ENCODE assay signal across 14 cellular contexts in the genomic region with DNA sequence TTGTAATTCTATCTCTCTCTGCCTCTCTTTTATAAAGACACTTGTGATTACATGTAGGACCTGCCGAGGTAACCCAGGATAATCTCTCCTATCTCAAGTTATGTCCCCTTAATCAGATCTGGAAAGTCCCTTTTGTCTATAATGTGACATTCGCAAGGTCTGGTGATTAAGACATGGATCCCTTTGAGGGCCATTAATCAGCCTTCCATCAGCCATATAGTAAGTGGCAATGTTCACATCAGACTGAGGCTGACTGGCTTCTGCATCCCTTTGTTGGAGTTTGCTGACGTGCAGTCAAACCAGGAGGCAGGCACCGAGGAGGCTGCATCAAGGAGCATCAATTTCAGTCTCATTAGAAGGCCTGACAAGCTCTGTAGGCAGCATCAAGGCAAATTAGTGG.
A peak's percentile ranks its signal among the peaks of the same experiment; 100 is the strongest.
DNase-seq lines count a peak whose midpoint lies in the region; ATAC-seq and TF ChIP-seq lines count a peak whose summit lies in the region.
"Had no signal": no experiment of that assay in that cellular context is flagged by ENCODE, and none has a peak within 500 bp of the region (broad histone marks: within the 10 kb centered on the region; RNA-seq: fewer than 3 reads in every experiment).

No MANE protein-coding gene starts in this region.

- no peak overlapping the region for H2AK9ac ChIP-seq in IMR-90 (replicated peaks; ENCODE audit: low read depth, low read length, poor library complexity)

- BruUV-seq in IMR-90 (replicated peaks; lab: Mats Ljungman, UMichigan), result no TSS peak

- H3K14ac ChIP-seq in IMR-90 (replicated peaks; ENCODE audit: low read depth, low read length), result 0 out of 2 replicates have a peak overlapping the region, but pooled peaks have one; percentile 11

- H4K8ac ChIP-seq in IMR-90 (ENCODE audit: low read depth in 2 of 2, low read length in 2 of 2), result no peak overlapping the region

- in situ Hi-C loops in IMR-90 (cut with MboI; ENCODE audit: low sequenced_read_pairs), result no loop called here

- dilution Hi-C loops in IMR-90 (cut with HindIII; ENCODE audit: low sequenced_read_pairs, unreplicated experiment), result no loop called here

- H2AK5ac ChIP-seq in IMR-90 (ENCODE audit: low read depth, low read length), result no peak overlapping the region

- TF ChIP-seq POLR2A in IMR-90 (IDR thresholded peaks at IDR 0.05; ENCODE audit: low read depth, low read length), result no peak

- no peak overlapping the region for H3K4me3 Mint-ChIP-seq in natural killer cell
- H3K4me3 Mint-ChIP-seq: CD4-positive, alpha-beta memory T cell; H9 had no signal

- peaks cover 6% of the 10 kb centered on the region; the same call in 1 of the 2 replicates for H3K9me1 ChIP-seq in IMR-90 (ENCODE audit: insufficient read depth, low read length)

- H3K18ac ChIP-seq in IMR-90 (ENCODE audit: low read depth, low read length), result no peak overlapping the region

- H3K9ac ChIP-seq in IMR-90 (ENCODE audit: low read depth, low read length), result no peak overlapping the region

- no peaks in the 10 kb centered on the region for H3K27me3 ChIP-seq in IMR-90 (ENCODE audit: control insufficient read depth, insufficient read depth, low read length)

- POLR2A ChIA-PET in IMR-90 (lab: Charles Lee; ENCODE audit: unreplicated experiment), result no interaction called here

- no peak overlapping the region for H4K91ac ChIP-seq in IMR-90 (ENCODE audit: insufficient read depth, low read depth, low read length)

- H3K27me3 Mint-ChIP-seq in natural killer cell (ENCODE audit: low read depth in 2 of 2), result no peaks in the 10 kb centered on the region
- H3K27me3 Mint-ChIP-seq: CD4-positive, alpha-beta memory T cell had no signal

- no peak overlapping the region for H3K4me2 ChIP-seq in IMR-90 (ENCODE audit: low read depth, low read length)

- no peak overlapping the region for H3K56ac ChIP-seq in IMR-90 (ENCODE audit: extremely low read depth, insufficient read depth, low read length)

- no peak overlapping the region for H2AFZ ChIP-seq in IMR-90 (replicated peaks; ENCODE audit: low read length, poor library complexity)

- TF ChIP-seq CTCF in IMR-90 (conservative IDR thresholded peaks at IDR 0.05; ENCODE audit: low read depth, low read length), result no peak
- TF ChIP-seq CTCF in natural killer cell (IDR thresholded peaks at IDR 0.05), result no peak

- H3K36me3 Mint-ChIP-seq in natural killer cell, result peaks cover 3% of the 10 kb centered on the region

- no peak overlapping the region for H3K27ac Mint-ChIP-seq in natural killer cell
- H3K27ac Mint-ChIP-seq: CD4-positive, alpha-beta memory T cell; H9 had no signal

- no peak overlapping the region for H2BK15ac ChIP-seq in IMR-90 (ENCODE audit: low read depth, low read length)

- no peak for DNase-seq in IMR-90
- peak; percentile 95 for DNase-seq in SK-N-DZ (ENCODE audit: low spot score)
- DNase-seq in left kidney (ENCODE audit: low read depth, low spot score), result peak; percentile 86
- no peak for DNase-seq in natural killer cell
- no peak for DNase-seq in activated naive CD4-positive, alpha-beta T cell (lab: John Stamatoyannopoulos, UW)
- DNase-seq: ACHN, Calu3, DMS79 treated with DMSO at 0.1 percent for 48 hours, GF-D8, H9 had no signal

- no peak overlapping the region for H2BK120ac ChIP-seq in IMR-90 (ENCODE audit: low read depth, low read length)

- no peaks in the 10 kb centered on the region; the same call in 1 of the 2 replicates for H3K36me3 ChIP-seq in IMR-90 (ENCODE audit: control insufficient read depth, insufficient read depth, low read length)

- H3K23ac ChIP-seq in IMR-90 (ENCODE audit: low read depth, low read length), result no peak overlapping the region

- no peak overlapping the region for H3K4ac ChIP-seq in IMR-90 (ENCODE audit: low read depth, low read length)

- intact Hi-C loops in IMR-90 (cut with micrococcal nuclease) (loop anchor here (5.0 kb wide), 1 partner anchor 214 kb away; no protein-coding TSS in a partner anchor), natural killer cell (cut with micrococcal nuclease) (no loop called here)

- no peak overlapping the region for H2BK5ac ChIP-seq in IMR-90 (ENCODE audit: low read depth, low read length, poor library complexity, severe bottlenecking)

- ATAC-seq in IMR-90 (ENCODE audit: low read depth) (no peak), natural killer cell (no peak), GM18861 (IDR thresholded peaks at IDR 0.05; ENCODE audit: unreplicated experiment) (no peak), GM18517 (IDR thresholded peaks at IDR 0.05; ENCODE audit: unreplicated experiment) (no peak)

- no peaks in the 10 kb centered on the region for H3K9me3 ChIP-seq in IMR-90 (ENCODE audit: control insufficient read depth, insufficient read depth, low read length)

- no peak overlapping the region for H3K4me3 ChIP-seq in IMR-90 (ENCODE audit: insufficient read depth, low read depth, low read length)

- peak overlapping the region; percentile 15; the same call in 1 of the 2 replicates for H2BK20ac ChIP-seq in IMR-90 (ENCODE audit: low read depth, low read length)

- H4K20me1 ChIP-seq in IMR-90 (ENCODE audit: insufficient read depth, low read length), result no peaks in the 10 kb centered on the region

- no CpG with 5 or more reads among the region's 4 CpGs for WGBS in IMR-90 (ENCODE audit: extremely low coverage in 2 of 2, insufficient read length in 1 of 2), 2 experiments

- CTCF ChIA-PET in IMR-90 (lab: Yijun Ruan, JAX), result no interaction called here

- TF ChIP-seq RAD21 in IMR-90 (IDR thresholded peaks at IDR 0.05; ENCODE audit: low read length), result no peak

- H4K5ac ChIP-seq in IMR-90 (ENCODE audit: low read depth, low read length), result no peak overlapping the region

- H3K4me1 Mint-ChIP-seq in natural killer cell, result peaks cover 0 to 5% of the 10 kb centered on the region in 2 donors

- no peaks in the 10 kb centered on the region for H3K79me1 ChIP-seq in IMR-90 (ENCODE audit: low read depth in 1 of 2, low read length in 2 of 2)

- no peak overlapping the region for H3K27ac ChIP-seq in IMR-90 (ENCODE audit: insufficient read depth, low read length)
- H3K27ac ChIP-seq: C4-2B had no signal

- H3K4me1 ChIP-seq in IMR-90 (ENCODE audit: control insufficient read depth, insufficient read depth, low read length), result no peaks in the 10 kb centered on the region; the same call in 1 of the 2 replicates

- H3K9me3 Mint-ChIP-seq in natural killer cell, result peaks cover 3 to 5% of the 10 kb centered on the region in 2 donors

TF ChIP-seq in IMR-90, 13 proteins besides CTCF, POLR2A, EP300 and RAD21:
- TF ChIP-seq SMC3 (IDR thresholded peaks at IDR 0.05; ENCODE audit: low read depth, low read length) (no peak), FOS (IDR thresholded peaks at IDR 0.05; ENCODE audit: low read depth, low read length) (no peak), NFE2L2 (IDR thresholded peaks at IDR 0.05; ENCODE audit: low read depth, low read length) (no peak), CEBPB (IDR thresholded peaks at IDR 0.05; ENCODE audit: low read depth, low read length) (no peak), MAFK (IDR thresholded peaks at IDR 0.05; ENCODE audit: low read depth, low read length) (no peak), MXI1 (IDR thresholded peaks at IDR 0.05; ENCODE audit: borderline replicate concordance, low read depth, low read length) (no peak), BHLHE40 (IDR thresholded peaks at IDR 0.05; ENCODE audit: low read depth, low read length) (no peak), RCOR1 (IDR thresholded peaks at IDR 0.05; ENCODE audit: insufficient replicate concordance, low read length) (no peak), MAZ (IDR thresholded peaks at IDR 0.05; ENCODE audit: borderline replicate concordance, low read depth, low read length) (no peak), RFX5 (IDR thresholded peaks at IDR 0.05; ENCODE audit: low read depth, low read length) (no peak), CHD1 (IDR thresholded peaks at IDR 0.05; ENCODE audit: low read depth, low read length) (no peak)
- TF ChIP-seq, protein P1, sequence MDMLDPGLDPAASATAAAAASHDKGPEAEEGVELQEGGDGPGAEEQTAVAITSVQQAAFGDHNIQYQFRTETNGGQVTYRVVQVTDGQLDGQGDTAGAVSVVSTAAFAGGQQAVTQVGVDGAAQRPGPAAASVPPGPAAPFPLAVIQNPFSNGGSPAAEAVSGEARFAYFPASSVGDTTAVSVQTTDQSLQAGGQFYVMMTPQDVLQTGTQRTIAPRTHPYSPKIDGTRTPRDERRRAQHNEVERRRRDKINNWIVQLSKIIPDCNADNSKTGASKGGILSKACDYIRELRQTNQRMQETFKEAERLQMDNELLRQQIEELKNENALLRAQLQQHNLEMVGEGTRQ (IDR thresholded peaks at IDR 0.05; ENCODE audit: low read depth, low read length), result no peak
- TF ChIP-seq, protein P2, sequence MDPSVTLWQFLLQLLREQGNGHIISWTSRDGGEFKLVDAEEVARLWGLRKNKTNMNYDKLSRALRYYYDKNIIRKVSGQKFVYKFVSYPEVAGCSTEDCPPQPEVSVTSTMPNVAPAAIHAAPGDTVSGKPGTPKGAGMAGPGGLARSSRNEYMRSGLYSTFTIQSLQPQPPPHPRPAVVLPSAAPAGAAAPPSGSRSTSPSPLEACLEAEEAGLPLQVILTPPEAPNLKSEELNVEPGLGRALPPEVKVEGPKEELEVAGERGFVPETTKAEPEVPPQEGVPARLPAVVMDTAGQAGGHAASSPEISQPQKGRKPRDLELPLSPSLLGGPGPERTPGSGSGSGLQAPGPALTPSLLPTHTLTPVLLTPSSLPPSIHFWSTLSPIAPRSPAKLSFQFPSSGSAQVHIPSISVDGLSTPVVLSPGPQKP (IDR thresholded peaks at IDR 0.05; ENCODE audit: borderline replicate concordance, low read depth, low read length), result no peak

Comparison
In these comparisons a context has a peak if more than half of its experiments do, and no peak if none do; other contexts are left out.
1. DNase-seq: peak in SK-N-DZ (single experiment) and left kidney (single experiment); none in IMR-90 (single experiment), natural killer cell (single experiment) and activated naive CD4-positive, alpha-beta T cell (0 of 4).